ENCODE assay signal across 20 cellular contexts in the genomic region with DNA sequence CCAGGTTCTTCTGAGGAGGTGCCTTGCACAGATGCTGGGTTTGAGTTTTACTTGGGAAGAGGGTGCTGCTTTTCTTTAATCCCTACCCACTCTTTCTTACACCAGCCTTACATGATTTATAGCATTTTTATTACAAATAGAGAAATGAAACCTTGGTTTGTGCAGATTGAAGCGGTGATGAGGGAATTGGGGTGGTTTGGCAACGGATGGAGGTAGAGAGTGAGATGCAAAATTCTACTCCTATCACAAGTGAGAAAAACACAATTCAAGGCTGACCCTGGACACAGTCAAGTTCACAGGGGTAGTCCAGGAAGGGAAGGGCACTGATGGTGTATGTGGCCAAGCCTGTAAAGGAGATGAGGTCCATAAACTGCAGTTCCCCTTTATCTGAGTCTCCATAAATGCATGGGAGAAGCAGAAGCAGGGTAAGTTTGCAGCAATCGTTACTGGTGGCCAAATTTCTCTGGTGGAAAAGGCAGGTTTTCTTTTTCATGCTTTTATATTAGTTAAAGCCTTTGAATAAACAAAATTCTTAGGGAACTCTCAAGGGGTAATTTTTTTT.
"Had no signal": no experiment of that assay in that cellular context is flagged by ENCODE, and none has a peak within 500 bp of the region (broad histone marks: within the 10 kb centered on the region; RNA-seq: fewer than 3 reads in every experiment).

No MANE protein-coding gene starts in this region.

- ATAC-seq: activated CD8-positive, alpha-beta T cell treated with anti-CD3 and anti-CD28 coated beads, Interleukin-2, amount 10 ng/mL, durations not matched to agents 7 days and 5 days; activated T-cell treated with anti-CD3 and anti-CD28 coated beads, Interleukin-2, amount 50 U/mL, for 72 hours; left lung; naive thymus-derived CD8-positive, alpha-beta T cell; right cardiac atrium; WTC11 had no signal

- H3K4me1 Mint-ChIP-seq: WTC11 had no signal

- H3K27ac Mint-ChIP-seq: activated CD8-positive, alpha-beta T cell treated with anti-CD3 and anti-CD28 coated beads, Interleukin-2, amount 10 ng/mL, durations not matched to agents 7 days and 5 days; activated naive CD8-positive, alpha-beta T cell; activated T-cell treated with anti-CD3 and anti-CD28 coated beads, Interleukin-2, amount 50 U/mL, for 72 hours; naive thymus-derived CD8-positive, alpha-beta T cell; stimulated activated naive CD8-positive, alpha-beta T cell treated with anti-CD3 and anti-CD28 coated beads, Interleukin-15, Interleukin-2, amounts not matched to agents 100 ng/mL and 50 ng/mL, for 24 hours; WTC11 had no signal

- H3K4me3 Mint-ChIP-seq: activated CD8-positive, alpha-beta T cell treated with anti-CD3 and anti-CD28 coated beads, Interleukin-2, amount 10 ng/mL, durations not matched to agents 7 days and 5 days; activated naive CD8-positive, alpha-beta T cell; activated T-cell treated with anti-CD3 and anti-CD28 coated beads, Interleukin-2, amount 50 U/mL, for 72 hours; brain; naive thymus-derived CD8-positive, alpha-beta T cell; stimulated activated naive CD8-positive, alpha-beta T cell treated with anti-CD3 and anti-CD28 coated beads, Interleukin-15, Interleukin-2, amounts not matched to agents 100 ng/mL and 50 ng/mL, for 24 hours; WTC11 had no signal

- H3K27me3 Mint-ChIP-seq: activated naive CD8-positive, alpha-beta T cell; naive thymus-derived CD8-positive, alpha-beta T cell; stimulated activated naive CD8-positive, alpha-beta T cell treated with anti-CD3 and anti-CD28 coated beads, Interleukin-15, Interleukin-2, amounts not matched to agents 100 ng/mL and 50 ng/mL, for 24 hours had no signal

- DNase-seq: activated CD4-positive, alpha-beta T cell treated with anti-CD3 and anti-CD28 coated beads for 48 hours; activated CD8-positive, alpha-beta memory T cell treated with anti-CD3 and anti-CD28 coated beads, Interleukin-2, amount 50 U/mL, for 4 hours; activated CD8-positive, alpha-beta T cell treated with anti-CD3 and anti-CD28 coated beads, Interleukin-2, amount 10 ng/mL, durations not matched to agents 7 days and 5 days; activated gamma-delta T cell treated with Interleukin-2 at 50 U/mL for 16 hours; activated T-cell treated with anti-CD3 and anti-CD28 coated beads, Interleukin-2, amount 50 U/mL, for 72 hours; amygdala; central memory CD4-positive, alpha-beta T cell; effector CD8-positive, alpha-beta T cell; hippocampal formation; kidney; left lung; mammary epithelial cell; naive thymus-derived CD8-positive, alpha-beta T cell; right cardiac atrium; small intestine; trophoblast cell had no signal

- H3K36me3 Mint-ChIP-seq: activated naive CD8-positive, alpha-beta T cell; brain; WTC11 had no signal

- H3K9me3 Mint-ChIP-seq: activated T-cell treated with anti-CD3 and anti-CD28 coated beads, Interleukin-2, amount 50 U/mL, for 72 hours; brain; stimulated activated naive CD8-positive, alpha-beta T cell treated with anti-CD3 and anti-CD28 coated beads, Interleukin-15, Interleukin-2, amounts not matched to agents 100 ng/mL and 50 ng/mL, for 24 hours; WTC11 had no signal
